In the genomic region with DNA sequence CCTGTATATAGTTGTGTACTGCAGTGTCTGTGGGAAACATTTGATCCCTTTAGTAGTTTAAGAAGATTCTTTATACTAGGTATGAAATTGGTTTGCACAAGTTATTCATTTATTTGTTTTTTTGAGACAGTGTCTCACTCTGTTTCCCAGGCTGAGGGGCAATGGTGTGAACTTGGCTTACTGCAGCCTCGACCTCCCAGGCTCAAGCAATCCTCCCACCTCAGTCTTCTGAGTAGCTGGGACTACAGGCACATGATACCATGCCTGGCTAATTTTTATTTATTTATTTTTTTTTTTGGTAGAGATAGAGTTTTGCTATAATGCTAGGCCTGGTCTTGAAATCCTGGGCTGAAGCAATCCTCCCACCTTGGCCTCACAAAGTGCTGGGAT, we compare ENCODE assay signal across 1 cellular context.
TF ChIP-seq lines count a peak whose summit lies in the region.

No MANE protein-coding gene starts in this region.

TF ChIP-seq in A549, 52 proteins besides CTCF, POLR2A, EP300 and RAD21 (continued from another document):
- TF ChIP-seq, protein P1, sequence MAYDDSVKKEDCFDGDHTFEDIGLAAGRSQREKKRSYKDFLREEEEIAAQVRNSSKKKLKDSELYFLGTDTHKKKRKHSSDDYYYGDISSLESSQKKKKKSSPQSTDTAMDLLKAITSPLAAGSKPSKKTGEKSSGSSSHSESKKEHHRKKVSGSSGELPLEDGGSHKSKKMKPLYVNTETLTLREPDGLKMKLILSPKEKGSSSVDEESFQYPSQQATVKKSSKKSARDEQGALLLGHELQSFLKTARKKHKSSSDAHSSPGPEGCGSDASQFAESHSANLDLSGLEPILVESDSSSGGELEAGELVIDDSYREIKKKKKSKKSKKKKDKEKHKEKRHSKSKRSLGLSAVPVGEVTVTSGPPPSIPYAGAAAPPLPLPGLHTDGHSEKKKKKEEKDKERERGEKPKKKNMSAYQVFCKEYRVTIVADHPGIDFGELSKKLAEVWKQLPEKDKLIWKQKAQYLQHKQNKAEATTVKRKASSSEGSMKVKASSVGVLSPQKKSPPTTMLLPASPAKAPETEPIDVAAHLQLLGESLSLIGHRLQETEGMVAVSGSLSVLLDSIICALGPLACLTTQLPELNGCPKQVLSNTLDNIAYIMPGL (CRISPR knock-in tag; IDR thresholded peaks at IDR 0.05; ENCODE audit: borderline replicate concordance), result no peak
- TF ChIP-seq, protein P2, sequence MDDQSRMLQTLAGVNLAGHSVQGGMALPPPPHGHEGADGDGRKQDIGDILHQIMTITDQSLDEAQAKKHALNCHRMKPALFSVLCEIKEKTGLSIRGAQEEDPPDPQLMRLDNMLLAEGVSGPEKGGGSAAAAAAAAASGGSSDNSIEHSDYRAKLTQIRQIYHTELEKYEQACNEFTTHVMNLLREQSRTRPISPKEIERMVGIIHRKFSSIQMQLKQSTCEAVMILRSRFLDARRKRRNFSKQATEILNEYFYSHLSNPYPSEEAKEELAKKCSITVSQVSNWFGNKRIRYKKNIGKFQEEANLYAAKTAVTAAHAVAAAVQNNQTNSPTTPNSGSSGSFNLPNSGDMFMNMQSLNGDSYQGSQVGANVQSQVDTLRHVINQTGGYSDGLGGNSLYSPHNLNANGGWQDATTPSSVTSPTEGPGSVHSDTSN (IDR thresholded peaks at IDR 0.05), result no peak
- no peak for TF ChIP-seq GATA3 (IDR thresholded peaks at IDR 0.05; ENCODE audit: borderline replicate concordance)
- TF ChIP-seq ZC3H11A (IDR thresholded peaks at IDR 0.05), result no peak
- TF ChIP-seq SMC3 (IDR thresholded peaks at IDR 0.05), result no peak
- no peak for TF ChIP-seq ZFP36 (IDR thresholded peaks at IDR 0.05; ENCODE audit: borderline replicate concordance, partially characterized antibody)
- TF ChIP-seq CBX8 (IDR thresholded peaks at IDR 0.05), result no peak
- TF ChIP-seq REST (IDR thresholded peaks at IDR 0.05), result no peak
- TF ChIP-seq HOXB5 (CRISPR knock-in tag; IDR thresholded peaks at IDR 0.05), result no peak
- no peak for TF ChIP-seq RNF2 (IDR thresholded peaks at IDR 0.05; ENCODE audit: borderline replicate concordance, low read depth)
